Comparison of ENCODE assay signal across 8 cellular contexts in the genomic region with DNA sequence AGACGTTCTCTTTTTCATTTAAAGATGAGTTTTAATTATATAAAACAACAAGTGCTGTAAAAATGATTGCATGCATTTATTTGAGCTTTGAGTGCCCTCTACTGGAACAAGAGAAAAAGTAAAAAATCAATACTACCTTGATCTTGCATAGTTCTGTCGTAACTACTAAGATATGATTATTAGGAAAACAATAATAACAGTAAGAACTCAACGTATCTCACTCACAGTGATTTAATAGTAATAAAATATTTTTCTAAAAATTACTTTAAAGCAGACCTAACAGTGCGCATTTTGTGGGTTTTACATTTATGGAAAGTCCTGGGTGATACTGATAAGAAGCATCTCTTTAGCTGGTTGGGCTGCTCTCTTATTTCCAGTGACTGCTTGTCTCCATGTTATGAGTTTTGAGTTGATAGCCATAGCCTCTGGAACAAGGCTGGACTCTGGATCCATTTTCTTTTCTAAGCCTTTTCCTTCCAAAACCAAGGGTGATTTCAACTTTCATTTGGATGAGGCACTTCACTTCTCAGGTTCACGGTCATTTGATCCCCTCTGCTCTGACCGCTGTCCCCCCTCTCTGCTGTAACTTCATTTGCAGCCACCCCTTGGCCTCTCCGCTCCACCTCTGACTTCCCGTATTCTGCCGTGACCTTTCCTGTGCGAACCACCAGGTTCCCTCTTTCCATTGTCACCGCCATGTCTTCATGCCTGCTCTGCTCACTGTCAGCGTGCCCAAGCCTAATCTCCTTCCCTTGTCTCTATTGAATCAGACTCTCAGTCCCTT. TPM values are rescaled to one million over a fixed set of nuclear protein-coding genes. Genes with fewer than 3 reads are reported as not detected.
DNase-seq lines count a peak whose midpoint lies in the region; ATAC-seq and TF ChIP-seq lines count a peak whose summit lies in the region.

No MANE protein-coding gene starts in this region.

- POLR2A ChIA-PET in Caco-2 (lab: Charles Lee) = no interaction called here

- no peaks in the 10 kb centered on the region for H3K36me3 ChIP-seq in Caco-2 (ENCODE audit: control insufficient read depth, insufficient read depth, low read length)

- peaks cover 7% of the 10 kb centered on the region for H3K4me1 Mint-ChIP-seq in Caco-2 (ENCODE audit: low read depth, unreplicated experiment)

- BruUV-seq in Caco-2 (replicated peaks; lab: Mats Ljungman, UMichigan) = no TSS peak

- ATAC-seq in GM21528 (IDR thresholded peaks at IDR 0.05; ENCODE audit: low FRiP score, unreplicated experiment) (peak; percentile 16), HG03521 (IDR thresholded peaks at IDR 0.05; ENCODE audit: unreplicated experiment) (no peak)

- H3K27ac Mint-ChIP-seq in Caco-2 (ENCODE audit: unreplicated experiment) = no peak overlapping the region

- no peaks in the 10 kb centered on the region for H3K4me1 ChIP-seq in Caco-2

- no peaks in the 10 kb centered on the region for H3K36me3 Mint-ChIP-seq in Caco-2 (ENCODE audit: insufficient read depth, unreplicated experiment)

- CTCF ChIA-PET in Caco-2 (lab: Charles Lee) = interaction anchor here (1.3 kb wide), 1 partner anchor 28 kb away, joined by 3 read pairs; no protein-coding TSS in a partner anchor

- DNase-seq in Caco-2 (no peak), NOMO-1 treated with dmso at 0.1 percent for 144 hours (lab: John Stamatoyannopoulos, UW; ENCODE audit: unreplicated experiment) (peak; percentile 20), fibroblast of the conjunctiva (ENCODE audit: low read depth) (peak; percentile 3), middle frontal gyrus (ENCODE audit: extremely low spot score, low spot score) (no peak), HK-2 (ENCODE audit: unreplicated experiment) (no peak)
- DNase-seq in activated naive CD4-positive, alpha-beta T cell treated with anti-CD3 and anti-CD28 coated beads, Interleukin-2, amount 50 U/mL, for 16 hours = no peak

- intact Hi-C loops in Caco-2 (cut with micrococcal nuclease; ENCODE audit: unreplicated experiment) = loop anchor here (2.0 kb wide), 1 partner anchor 1500 kb away; no protein-coding TSS in a partner anchor

- peak overlapping the region; percentile 6 for H3K4me3 Mint-ChIP-seq in Caco-2 (ENCODE audit: unreplicated experiment)

- peak in 1 of 2 experiments; percentile 55 for TF ChIP-seq CTCF in Caco-2 (IDR thresholded peaks at IDR 0.05; ENCODE audit: insufficient read depth in 1 of 2, low read depth in 1 of 2, low read length in 1 of 2, severe bottlenecking in 1 of 2, unreplicated experiment in 1 of 2)

- no peak overlapping the region for H3K4me3 ChIP-seq in Caco-2 (ENCODE audit: low read depth, low read length)

- no peaks in the 10 kb centered on the region for H3K9me3 Mint-ChIP-seq in Caco-2 (ENCODE audit: unreplicated experiment)

- H3K27me3 Mint-ChIP-seq in Caco-2 (ENCODE audit: insufficient read depth, unreplicated experiment) = peaks cover 7% of the 10 kb centered on the region

- H3K27me3 ChIP-seq in Caco-2 (replicated peaks; ENCODE audit: control insufficient read depth, insufficient read depth, low read length) = no peaks in the 10 kb centered on the region

- no peaks in the 10 kb centered on the region for H3K9me3 ChIP-seq in Caco-2

RNA-seq across cellular contexts. Expression of gene INHBA, which starts 29.6 kb away (rescaled TPM):
- 0.52 and 0.72 TPM in 2 replicates for total RNA-seq in Caco-2 (2022)

Comparison
In these comparisons a context has a peak if more than half of its experiments do, and no peak if none do; other contexts are left out.
1. DNase-seq: peak in NOMO-1 treated with dmso at 0.1 percent for 144 hours (single experiment) and fibroblast of the conjunctiva (single experiment); none in Caco-2 (0 of 2), middle frontal gyrus (single experiment), HK-2 (single experiment) and activated naive CD4-positive, alpha-beta T cell treated with anti-CD3 and anti-CD28 coated beads, Interleukin-2, amount 50 U/mL, for 16 hours (single experiment).